In the genomic region with DNA sequence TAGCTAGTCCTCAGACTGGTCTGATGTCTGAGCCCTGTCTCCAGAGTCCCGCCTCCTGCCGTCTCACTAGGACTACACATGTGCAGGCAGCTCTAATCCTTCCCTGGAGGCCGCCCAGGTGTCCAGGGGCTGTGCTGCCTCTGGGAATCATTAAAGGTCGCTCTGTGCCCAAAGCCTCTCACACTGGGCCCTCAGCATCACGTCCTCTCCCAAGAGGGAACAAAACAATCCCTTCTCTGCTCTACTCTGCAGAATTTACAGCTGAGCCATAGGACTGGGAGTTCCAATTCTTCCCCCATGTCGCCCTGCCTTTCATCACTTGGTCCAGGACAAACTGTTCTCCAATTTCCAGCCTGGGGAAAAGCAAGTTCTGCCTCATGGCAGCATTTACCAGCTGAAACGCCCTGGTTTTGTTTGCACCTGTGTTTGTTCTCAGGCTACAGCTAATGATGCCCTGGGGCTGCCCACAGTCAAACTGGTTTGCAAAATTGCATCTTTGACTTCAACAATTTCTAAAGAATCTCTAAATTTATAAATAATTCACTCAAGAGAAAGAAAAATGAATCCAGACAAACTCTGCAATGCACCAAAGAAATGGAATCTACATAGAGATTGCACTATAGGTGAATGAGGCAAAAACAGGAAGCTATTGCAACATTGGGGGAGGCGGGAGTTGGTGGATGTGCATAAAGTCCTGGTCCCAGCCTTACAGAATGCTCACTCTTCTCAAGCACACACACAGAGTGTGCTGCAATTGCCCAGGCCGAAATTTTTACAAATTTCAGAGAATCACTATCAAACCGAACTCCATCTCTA, we compare ENCODE assay signal across 10 cellular contexts. TPM values are rescaled to one million over a fixed set of nuclear protein-coding genes. Genes with fewer than 3 reads are reported as not detected.
DNase-seq lines count a peak whose midpoint lies in the region; ATAC-seq and TF ChIP-seq lines count a peak whose summit lies in the region.
"Had no signal": no experiment of that assay in that cellular context is flagged by ENCODE, and none has a peak within 500 bp of the region (broad histone marks: within the 10 kb centered on the region; RNA-seq: fewer than 3 reads in every experiment).

No MANE protein-coding gene starts in this region.

- no peaks in the 10 kb centered on the region for H3K36me3 ChIP-seq in BLaER1 treated with 17β-estradiol and CSF1 and Interleukin-3, amounts not matched to agents 10 nM and 100 nM
- H3K36me3 ChIP-seq in Karpas-422 (ENCODE audit: insufficient read depth, low read length) (no peaks in the 10 kb centered on the region), Panc1 (ENCODE audit: control insufficient read depth, insufficient read depth, low read length) (no peaks in the 10 kb centered on the region)

- ATAC-seq in Panc1 (no peak), GM21423 (IDR thresholded peaks at IDR 0.05; ENCODE audit: unreplicated experiment) (no peak), GM21723 (IDR thresholded peaks at IDR 0.05; ENCODE audit: unreplicated experiment) (no peak)

- intact Hi-C loops in Panc1 (cut with micrococcal nuclease; ENCODE audit: unreplicated experiment), result no loop called here

- peaks cover 25 to 43% (median 38%) of the 10 kb centered on the region in 10 experiments for H3K4me1 ChIP-seq in BLaER1 treated with 17β-estradiol and CSF1 and Interleukin-3, amounts not matched to agents 10 nM and 100 nM
- peaks cover 12% of the 10 kb centered on the region for H3K4me1 ChIP-seq in Karpas-422 (ENCODE audit: low read length)
- peaks cover 7% of the 10 kb centered on the region; the same call in 1 of the 2 replicates for H3K4me1 ChIP-seq in Panc1 (ENCODE audit: control insufficient read depth, insufficient read depth, low read length)

- in situ Hi-C loops in Panc1 (cut with HindIII; ENCODE audit: low pct_unique_long_range_greater_than_20kb, low sequenced_read_pairs), result no loop called here

- H3K4me3 ChIP-seq in BLaER1 treated with 17β-estradiol and CSF1 and Interleukin-3, amounts not matched to agents 10 nM and 100 nM, result no peak overlapping the region
- H3K4me3 ChIP-seq in Karpas-422 (ENCODE audit: low read length) (no peak overlapping the region), Panc1 (ENCODE audit: low read depth in 2 of 2, low read length in 2 of 2) (no peak overlapping the region)

- DNase-seq in Karpas-422, result peak; percentile 70
- no peak for DNase-seq in Panc1 (ENCODE audit: low read depth, low spot score)
- peak; percentile 30 for DNase-seq in fibroblast of the conjunctiva (ENCODE audit: low read depth)
- no peak for DNase-seq in foreskin melanocyte
- DNase-seq in activated CD4-positive, alpha-beta T cell treated with anti-CD3 and anti-CD28 coated beads for 1 hour, result no peak
- DNase-seq: DMS 273 treated with DMSO at 0.1 percent for 48 hours, naive B cell had no signal

- no peak overlapping the region; the same call in 1 of the 2 replicates for H2AFZ ChIP-seq in Karpas-422 (ENCODE audit: low read length)

- H3K79me2 ChIP-seq in Karpas-422 (ENCODE audit: low read length), result no peaks in the 10 kb centered on the region

- H3K27ac ChIP-seq in BLaER1 treated with 17β-estradiol and CSF1 and Interleukin-3, amounts not matched to agents 10 nM and 100 nM, result peak overlapping the region in 9 of 11 experiments; percentile 45 to 80 (median 71); a peak in 18 of 22 replicates
- H3K27ac ChIP-seq in Karpas-422 (ENCODE audit: low read length) (peak overlapping the region; percentile 51; the same call in 1 of the 2 replicates), Panc1 (ENCODE audit: low read length) (peak overlapping the region; percentile 48; the same call in 1 of the 2 replicates)

- TF ChIP-seq CTCF in Panc1 (IDR thresholded peaks at IDR 0.05), result no peak

- no TSS peak for BruUV-seq in Panc1 (replicated peaks; lab: Mats Ljungman, UMichigan)

- no peaks in the 10 kb centered on the region for H3K9me2 ChIP-seq in Karpas-422 (replicated peaks; ENCODE audit: insufficient read depth, low read length)

- peak overlapping the region; percentile 55 to 84 (median 71) for H3K4me2 ChIP-seq in BLaER1 treated with 17β-estradiol and CSF1 and Interleukin-3, amounts not matched to agents 10 nM and 100 nM
- no peak overlapping the region for H3K4me2 ChIP-seq in Karpas-422 (ENCODE audit: low read depth, low read length, poor library complexity, severe bottlenecking)

- no peaks in the 10 kb centered on the region for H4K20me1 ChIP-seq in BLaER1 treated with 17β-estradiol and CSF1 and Interleukin-3, amounts not matched to agents 10 nM and 100 nM
- no peaks in the 10 kb centered on the region for H4K20me1 ChIP-seq in Karpas-422 (ENCODE audit: insufficient read depth, low read depth, low read length)

- POLR2A ChIA-PET in Panc1 (lab: Charles Lee), result no interaction called here

- peaks cover 0 to 11% (median 4%) of the 10 kb centered on the region in 11 experiments; a peak in 7 of 22 replicates for H3K9me3 ChIP-seq in BLaER1 treated with 17β-estradiol and CSF1 and Interleukin-3, amounts not matched to agents 10 nM and 100 nM (replicated peaks in 1 of 11)
- no peaks in the 10 kb centered on the region for H3K9me3 ChIP-seq in Karpas-422 (ENCODE audit: low read length)
- no peaks in the 10 kb centered on the region for H3K9me3 ChIP-seq in Panc1 (ENCODE audit: control insufficient read depth, insufficient read depth, low read depth, low read length)

- CTCF ChIA-PET in Panc1 (lab: Charles Lee), result no interaction called here

- no peaks in the 10 kb centered on the region for H3K27me3 ChIP-seq in BLaER1 treated with 17β-estradiol and CSF1 and Interleukin-3, amounts not matched to agents 10 nM and 100 nM
- no peaks in the 10 kb centered on the region for H3K27me3 ChIP-seq in Karpas-422 (ENCODE audit: low read length)
- no peaks in the 10 kb centered on the region for H3K27me3 ChIP-seq in Panc1 (ENCODE audit: control insufficient read depth, insufficient read depth, low read length)

- peak overlapping the region in 8 of 11 experiments; percentile 33 to 56 (median 47); a peak in 11 of 22 replicates for H3K9ac ChIP-seq in BLaER1 treated with 17β-estradiol and CSF1 and Interleukin-3, amounts not matched to agents 10 nM and 100 nM
- peak overlapping the region; percentile 42; the same call in 1 of the 2 replicates for H3K9ac ChIP-seq in Karpas-422 (ENCODE audit: low read length)

RNA-seq across cellular contexts. Expression of a gene that starts 7.2 kb away (rescaled TPM):
- 28.8 and 50.7 TPM in 2 replicates for total RNA-seq in Karpas-422 (2014; rRNA removed; shearing (Covaris generic); ENCODE audit: low replicate concordance)
- 212 TPM for total RNA-seq in Panc1 (2021; ENCODE audit: unreplicated experiment)
- polyA plus RNA-seq in Panc1 (2012; ENCODE audit: insufficient read length), result 386 TPM

RNA-seq across cellular contexts. Expression of a gene that starts 58.3 kb away (rescaled TPM):
- 20.1 and 29.4 TPM in 2 replicates for total RNA-seq in Karpas-422 (2014; rRNA removed; shearing (Covaris generic); ENCODE audit: low replicate concordance)
- total RNA-seq in Panc1 (2021; ENCODE audit: unreplicated experiment), result 34.4 TPM
- polyA plus RNA-seq in Panc1 (2012; ENCODE audit: insufficient read length), result 34.6 TPM

Comparison
In these comparisons a context has a peak if more than half of its experiments do, and no peak if none do; other contexts are left out.
1. DNase-seq: peak in Karpas-422 (single experiment) and fibroblast of the conjunctiva (single experiment); none in Panc1 (single experiment), foreskin melanocyte (single experiment) and activated CD4-positive, alpha-beta T cell treated with anti-CD3 and anti-CD28 coated beads for 1 hour (single experiment).
2. Peak in every context shown above with its lines, with median percentiles within 50 percentile points of each other: H3K27ac ChIP-seq.